ENCODE assay signal across 2 cellular contexts in genomic region chr12:50185975-50186663, GRCh38.
TF ChIP-seq lines count a peak whose summit lies in the region.

No MANE protein-coding gene starts in this region.

TF ChIP-seq in IMR-90, 13 proteins besides CTCF, POLR2A, EP300 and RAD21:
- TF ChIP-seq, protein P1, sequence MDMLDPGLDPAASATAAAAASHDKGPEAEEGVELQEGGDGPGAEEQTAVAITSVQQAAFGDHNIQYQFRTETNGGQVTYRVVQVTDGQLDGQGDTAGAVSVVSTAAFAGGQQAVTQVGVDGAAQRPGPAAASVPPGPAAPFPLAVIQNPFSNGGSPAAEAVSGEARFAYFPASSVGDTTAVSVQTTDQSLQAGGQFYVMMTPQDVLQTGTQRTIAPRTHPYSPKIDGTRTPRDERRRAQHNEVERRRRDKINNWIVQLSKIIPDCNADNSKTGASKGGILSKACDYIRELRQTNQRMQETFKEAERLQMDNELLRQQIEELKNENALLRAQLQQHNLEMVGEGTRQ (IDR thresholded peaks at IDR 0.05; ENCODE audit: low read depth, low read length): no peak
- TF ChIP-seq CEBPB (IDR thresholded peaks at IDR 0.05; ENCODE audit: low read depth, low read length): no peak
- no peak for TF ChIP-seq RCOR1 (IDR thresholded peaks at IDR 0.05; ENCODE audit: insufficient replicate concordance, low read length)
- TF ChIP-seq SMC3 (IDR thresholded peaks at IDR 0.05; ENCODE audit: low read depth, low read length): no peak
- TF ChIP-seq, protein P2, sequence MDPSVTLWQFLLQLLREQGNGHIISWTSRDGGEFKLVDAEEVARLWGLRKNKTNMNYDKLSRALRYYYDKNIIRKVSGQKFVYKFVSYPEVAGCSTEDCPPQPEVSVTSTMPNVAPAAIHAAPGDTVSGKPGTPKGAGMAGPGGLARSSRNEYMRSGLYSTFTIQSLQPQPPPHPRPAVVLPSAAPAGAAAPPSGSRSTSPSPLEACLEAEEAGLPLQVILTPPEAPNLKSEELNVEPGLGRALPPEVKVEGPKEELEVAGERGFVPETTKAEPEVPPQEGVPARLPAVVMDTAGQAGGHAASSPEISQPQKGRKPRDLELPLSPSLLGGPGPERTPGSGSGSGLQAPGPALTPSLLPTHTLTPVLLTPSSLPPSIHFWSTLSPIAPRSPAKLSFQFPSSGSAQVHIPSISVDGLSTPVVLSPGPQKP (IDR thresholded peaks at IDR 0.05; ENCODE audit: borderline replicate concordance, low read depth, low read length): no peak
- TF ChIP-seq FOS (IDR thresholded peaks at IDR 0.05; ENCODE audit: low read depth, low read length): no peak
- no peak for TF ChIP-seq CHD1 (IDR thresholded peaks at IDR 0.05; ENCODE audit: low read depth, low read length)
- TF ChIP-seq BHLHE40 (IDR thresholded peaks at IDR 0.05; ENCODE audit: low read depth, low read length): no peak
- no peak for TF ChIP-seq MXI1 (IDR thresholded peaks at IDR 0.05; ENCODE audit: borderline replicate concordance, low read depth, low read length)
- TF ChIP-seq RFX5 (IDR thresholded peaks at IDR 0.05; ENCODE audit: low read depth, low read length): no peak
- no peak for TF ChIP-seq MAZ (IDR thresholded peaks at IDR 0.05; ENCODE audit: borderline replicate concordance, low read depth, low read length)
- TF ChIP-seq NFE2L2 (IDR thresholded peaks at IDR 0.05; ENCODE audit: low read depth, low read length): no peak
- no peak for TF ChIP-seq MAFK (IDR thresholded peaks at IDR 0.05; ENCODE audit: low read depth, low read length)

TF ChIP-seq in endothelial cell of umbilical vein, 7 proteins besides CTCF, POLR2A, EP300 and RAD21:
- TF ChIP-seq JUN (IDR thresholded peaks at IDR 0.05; ENCODE audit: borderline replicate concordance, insufficient read depth, insufficient read length, low read depth) (peak; percentile 83), EZH2 (IDR thresholded peaks at IDR 0.05; ENCODE audit: borderline replicate concordance, low read depth, low read length, severe bottlenecking) (no peak), GATA2 (IDR thresholded peaks at IDR 0.05; ENCODE audit: insufficient read depth, insufficient read length, low read depth, low read length) (peak; percentile 89), POLR2AphosphoS5 (IDR thresholded peaks at IDR 0.05; ENCODE audit: insufficient read depth, low read depth, low read length) (peak; percentile 82), MYC (IDR thresholded peaks at IDR 0.05; ENCODE audit: low read depth, low read length) (no peak), FOS (IDR thresholded peaks at IDR 0.05; ENCODE audit: borderline replicate concordance, insufficient read depth, low read length) (peak; percentile 66)
- TF ChIP-seq, protein P3, sequence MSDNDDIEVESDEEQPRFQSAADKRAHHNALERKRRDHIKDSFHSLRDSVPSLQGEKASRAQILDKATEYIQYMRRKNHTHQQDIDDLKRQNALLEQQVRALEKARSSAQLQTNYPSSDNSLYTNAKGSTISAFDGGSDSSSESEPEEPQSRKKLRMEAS (IDR thresholded peaks at IDR 0.05; ENCODE audit: insufficient read depth, insufficient read length): no peak
